ENCODE assay signal across 18 cellular contexts in the genomic region with DNA sequence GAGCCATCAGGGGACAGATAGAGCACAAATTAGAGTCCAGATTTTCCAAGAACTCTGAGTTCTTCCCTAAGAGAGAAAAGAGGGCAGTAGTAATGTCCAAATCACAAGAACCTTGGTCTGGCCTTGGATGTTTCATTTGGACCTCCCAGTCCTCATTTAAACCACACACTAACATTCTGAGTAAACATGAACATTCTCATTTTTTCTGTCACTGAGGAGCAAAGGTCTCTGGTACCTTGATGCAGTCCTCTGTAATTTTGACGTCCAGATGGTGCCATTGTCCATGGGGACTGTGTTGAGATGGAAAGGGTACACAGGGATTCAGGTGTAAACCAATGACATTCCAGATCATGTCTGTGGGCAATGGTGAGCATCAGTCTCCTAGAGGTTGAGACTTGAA.
DNase-seq lines count a peak whose midpoint lies in the region; ATAC-seq, FAIRE-seq and TF ChIP-seq lines count a peak whose summit lies in the region.
"Had no signal": no experiment of that assay in that cellular context is flagged by ENCODE, and none has a peak within 500 bp of the region (broad histone marks: within the 10 kb centered on the region; RNA-seq: fewer than 3 reads in every experiment).

No MANE protein-coding gene starts in this region.

- DNase-seq in HepG2 (ENCODE audit: low spot score) (peak; percentile 32), right lobe of liver (no peak), hepatocyte (ENCODE audit: low spot score) (no peak), gastrocnemius medialis (no peak), ascending aorta (ENCODE audit: low spot score in 2 of 2) (no peak)
- DNase-seq in activated CD4-positive, CD25-positive, alpha-beta regulatory T cell treated with anti-CD3 and anti-CD28 coated beads, Interleukin-2, amount 50 U/mL, for 72 hours: no peak
- DNase-seq in stimulated activated CD4-positive, alpha-beta T cell treated with anti-CD3 and anti-CD28 coated beads, Interleukin-4, amount 100 ng/mL, for 4 hours: no peak
- DNase-seq: Calu3; CD8-positive, alpha-beta T cell; NCI-H1417; NCI-H187 treated with DMSO at 0.1 percent for 48 hours; NCI-H226; NCI-H524 had no signal

- H2AFZ ChIP-seq in HepG2 (ENCODE audit: low read length): no peak overlapping the region
- no peak overlapping the region for H2AFZ ChIP-seq in hepatocyte

- H3K4me3 ChIP-seq in HepG2 (replicated peaks in 1 of 3; ENCODE audit: insufficient read depth in 1 of 3, low read depth in 2 of 3, low read length in 3 of 3) (no peak overlapping the region), right lobe of liver (no peak overlapping the region), hepatocyte (no peak overlapping the region), gastrocnemius medialis (no peak overlapping the region), ascending aorta (no peak overlapping the region)
- H3K4me3 ChIP-seq: BLaER1 treated with 17β-estradiol and CSF1 and Interleukin-3, amounts not matched to agents 10 nM and 100 nM; SJCRH30 had no signal

- in situ Hi-C loops in HepG2 (cut with HindIII; ENCODE audit: extremely low pct_ligation_motif_present, low pct_unique_long_range_greater_than_20kb): loop anchor here (10.0 kb wide), 2 partner anchors 284 to 674 kb away; no protein-coding TSS in a partner anchor
- in situ Hi-C loops in gastrocnemius medialis (cut with MboI; ENCODE audit: low sequenced_read_pairs in 4 of 4): loop anchor here (10.0 to 25.0 kb wide), 6 partner anchors 166 to 674 kb away; no protein-coding TSS in a partner anchor

- POLR2A ChIA-PET in HepG2 (lab: Yijun Ruan, JAX): no interaction called here

- ATAC-seq in HepG2 (peak; percentile 38; the same call in 2 of the 3 replicates), right lobe of liver (no peak), gastrocnemius medialis (peak in 1 of 2 donors; percentile 3)
- ATAC-seq: CD8-positive, alpha-beta T cell had no signal

- CTCF ChIA-PET in HepG2 (lab: Yijun Ruan, JAX; ENCODE audit: low intra/inter-chr PET ratio, low total read pairs): no interaction called here

- TF ChIP-seq POLR2A in HepG2 (IDR thresholded peaks at IDR 0.05; ENCODE audit: insufficient read depth in 1 of 2, low read depth in 2 of 2, low read length in 2 of 2) (no peak), right lobe of liver (IDR thresholded peaks at IDR 0.05) (no peak), gastrocnemius medialis (IDR thresholded peaks at IDR 0.05) (no peak)

- H3K9me2 ChIP-seq in hepatocyte (replicated peaks; ENCODE audit: insufficient read depth): no peaks in the 10 kb centered on the region

- H3K27me3 ChIP-seq in HepG2 (ENCODE audit: control insufficient read depth in 1 of 2, insufficient read depth in 2 of 2, low read length in 2 of 2): no peaks in the 10 kb centered on the region; a peak in 1 of 5 replicates
- H3K27me3 ChIP-seq in right lobe of liver: no peaks in the 10 kb centered on the region
- no peaks in the 10 kb centered on the region for H3K27me3 ChIP-seq in hepatocyte
- H3K27me3 ChIP-seq in gastrocnemius medialis: no peaks in the 10 kb centered on the region
- no peaks in the 10 kb centered on the region for H3K27me3 ChIP-seq in ascending aorta
- H3K27me3 ChIP-seq: BLaER1 treated with 17β-estradiol and CSF1 and Interleukin-3, amounts not matched to agents 10 nM and 100 nM; SJCRH30 had no signal

- no peaks in the 10 kb centered on the region; the same call in 1 of the 2 replicates for H3K9me3 ChIP-seq in HepG2 (ENCODE audit: low read length)
- H3K9me3 ChIP-seq in right lobe of liver: no peaks in the 10 kb centered on the region
- no peaks in the 10 kb centered on the region for H3K9me3 ChIP-seq in hepatocyte (ENCODE audit: low read depth)
- no peaks in the 10 kb centered on the region for H3K9me3 ChIP-seq in gastrocnemius medialis
- H3K9me3 ChIP-seq in ascending aorta: no peaks in the 10 kb centered on the region
- H3K9me3 ChIP-seq: BLaER1 treated with 17β-estradiol and CSF1 and Interleukin-3, amounts not matched to agents 10 nM and 100 nM; SJCRH30 had no signal

- H3K4me2 ChIP-seq in HepG2 (ENCODE audit: low read depth, low read length) (no peak overlapping the region), hepatocyte (no peak overlapping the region)
- H3K4me2 ChIP-seq: BLaER1 treated with 17β-estradiol and CSF1 and Interleukin-3, amounts not matched to agents 10 nM and 100 nM; KMS-11 had no signal

- peak; percentile 28 for FAIRE-seq in HepG2 (lab: Jason Lieb, UNC)
- FAIRE-seq: GM12891, H1 had no signal

- 0% methylated on average over 1 of the region's 1 CpG for whole genome bisulfite sequencing in HepG2 (ENCODE audit: low lambda C conversion rate)
- WGBS in right lobe of liver (ENCODE audit: insufficient coverage, low coverage, low lambda C conversion rate, missing lambda C conversion rate): 38% methylated on average over 1 of the region's 1 CpG
- 61% methylated on average over 1 of the region's 1 CpG for WGBS in hepatocyte (ENCODE audit: low lambda C conversion rate, missing lambda C conversion rate)

- intact Hi-C loops in HepG2 (cut with micrococcal nuclease; ENCODE audit: unreplicated experiment) (loop anchor here (5.0 to 10.0 kb wide), 3 partner anchors 166 to 674 kb away; no protein-coding TSS in a partner anchor), right lobe of liver (cut with DNase I) (no loop called here), gastrocnemius medialis (cut with DNase I; ENCODE audit: low total_unique reads) (loop anchor here (5.0 kb wide), 2 partner anchors 169 to 281 kb away; no protein-coding TSS in a partner anchor), ascending aorta (cut with DNase I) (loop anchor here (5.0 to 10.0 kb wide), 6 partner anchors 126 to 674 kb away; no protein-coding TSS in a partner anchor)

- BruUV-seq in HepG2 (replicated peaks; lab: Mats Ljungman, UMichigan): no TSS peak

- no peak for TF ChIP-seq EP300 in HepG2 (IDR thresholded peaks at IDR 0.05; ENCODE audit: low read depth in 2 of 2, low read length in 2 of 2)
- TF ChIP-seq EP300 in HepG2 (CRISPR knock-in tag; IDR thresholded peaks at IDR 0.05; ENCODE audit: borderline replicate concordance): no peak

- no peaks in the 10 kb centered on the region for H3K36me3 ChIP-seq in HepG2 (replicated peaks in 1 of 2; ENCODE audit: control insufficient read depth in 1 of 2, insufficient read depth in 2 of 2, low read length in 2 of 2)
- no peaks in the 10 kb centered on the region for H3K36me3 ChIP-seq in right lobe of liver
- no peaks in the 10 kb centered on the region for H3K36me3 ChIP-seq in hepatocyte (replicated peaks; ENCODE audit: insufficient read depth, low read depth)
- H3K36me3 ChIP-seq in gastrocnemius medialis: no peaks in the 10 kb centered on the region
- H3K36me3 ChIP-seq in ascending aorta: no peaks in the 10 kb centered on the region
- H3K36me3 ChIP-seq: BLaER1 treated with 17β-estradiol and CSF1 and Interleukin-3, amounts not matched to agents 10 nM and 100 nM; SJCRH30 had no signal

- TF ChIP-seq RAD21 in HepG2 (CRISPR knock-in tag; IDR thresholded peaks at IDR 0.05): no peak

- no peak overlapping the region for H3K27ac ChIP-seq in HepG2 (ENCODE audit: extremely low read length, insufficient read depth, low read length)
- H3K27ac ChIP-seq in right lobe of liver: no peak overlapping the region
- H3K27ac ChIP-seq in hepatocyte: peak overlapping the region; percentile 75
- H3K27ac ChIP-seq in gastrocnemius medialis: peak overlapping the region in 3 of 4 donors; percentile 1 to 42 (median 23)
- no peak overlapping the region for H3K27ac ChIP-seq in ascending aorta
- H3K27ac ChIP-seq: BLaER1 treated with 17β-estradiol and CSF1 and Interleukin-3, amounts not matched to agents 10 nM and 100 nM; KMS-11 had no signal

- H3K9ac ChIP-seq in HepG2 (ENCODE audit: insufficient read depth, low read depth, low read length): no peak overlapping the region
- H3K9ac ChIP-seq: BLaER1 treated with 17β-estradiol and CSF1 and Interleukin-3, amounts not matched to agents 10 nM and 100 nM; KMS-11 had no signal

- TF ChIP-seq CTCF in HepG2 (CRISPR knock-in tag; IDR thresholded peaks at IDR 0.05): peak; percentile 20; the same call in 1 of the 2 replicates
- TF ChIP-seq CTCF in right lobe of liver (IDR thresholded peaks at IDR 0.05): no peak
- TF ChIP-seq CTCF in hepatocyte (IDR thresholded peaks at IDR 0.05; ENCODE audit: poor library complexity): no peak
- no peak for TF ChIP-seq CTCF in gastrocnemius medialis (IDR thresholded peaks at IDR 0.05 in 4 of 5, conservative IDR thresholded peaks at IDR 0.05 in 1 of 5)
- no peak for TF ChIP-seq CTCF in ascending aorta (IDR thresholded peaks at IDR 0.05)

- H4K20me1 ChIP-seq in HepG2 (ENCODE audit: insufficient read depth, low read length): no peaks in the 10 kb centered on the region
- no peaks in the 10 kb centered on the region for H4K20me1 ChIP-seq in hepatocyte (ENCODE audit: insufficient read depth, poor library complexity, severe bottlenecking)
- H4K20me1 ChIP-seq: BLaER1 treated with 17β-estradiol and CSF1 and Interleukin-3, amounts not matched to agents 10 nM and 100 nM had no signal

- H3K4me1 ChIP-seq in HepG2 (ENCODE audit: insufficient read depth, low read length) (peaks cover 44% of the 10 kb centered on the region), right lobe of liver (no peaks in the 10 kb centered on the region), hepatocyte (ENCODE audit: insufficient read depth) (peaks cover 4% of the 10 kb centered on the region), gastrocnemius medialis (peaks cover 0 to 18% of the 10 kb centered on the region in 2 donors), ascending aorta (peaks cover 0 to 2% of the 10 kb centered on the region in 2 donors)

- H3K79me2 ChIP-seq in HepG2 (ENCODE audit: insufficient read depth, low read length) (peaks cover 8% of the 10 kb centered on the region), hepatocyte (no peaks in the 10 kb centered on the region)

TF ChIP-seq in HepG2, 621 proteins besides CTCF, POLR2A, EP300 and RAD21 (continues in another document):
- TF ChIP-seq ZMYM4 (CRISPR knock-in tag; IDR thresholded peaks at IDR 0.05): peak; percentile 55
- peak; percentile 28; the same call in 1 of the 2 replicates for TF ChIP-seq STAG1 (CRISPR knock-in tag; IDR thresholded peaks at IDR 0.05)
- TF ChIP-seq ATRX (CRISPR knock-in tag; IDR thresholded peaks at IDR 0.05; ENCODE audit: borderline replicate concordance): no peak
- no peak for TF ChIP-seq ZSCAN31 (CRISPR knock-in tag; IDR thresholded peaks at IDR 0.05; ENCODE audit: low read depth)
- no peak for TF ChIP-seq FOXA1 (IDR thresholded peaks at IDR 0.05)
- TF ChIP-seq FOXA1 (CRISPR knock-in tag; IDR thresholded peaks at IDR 0.05): peak; percentile 62
- TF ChIP-seq POGZ (CRISPR knock-in tag; IDR thresholded peaks at IDR 0.05): peak; percentile 50; the same call in 1 of the 2 replicates
- no peak for TF ChIP-seq TAF15 (IDR thresholded peaks at IDR 0.05; ENCODE audit: low read depth, low read length, poor library complexity, severe bottlenecking)
- TF ChIP-seq SUZ12 (IDR thresholded peaks at IDR 0.05; ENCODE audit: low read depth, low read length): no peak
- TF ChIP-seq HNF4A (CRISPR knock-in tag; IDR thresholded peaks at IDR 0.05): peak; percentile 81
- TF ChIP-seq HNF4G (IDR thresholded peaks at IDR 0.05; ENCODE audit: borderline replicate concordance, low read depth, low read length): peak; percentile 68; the same call in 1 of the 2 replicates
- TF ChIP-seq HNF4G (CRISPR knock-in tag; IDR thresholded peaks at IDR 0.05; ENCODE audit: borderline replicate concordance, low read depth): no peak

Comparison
In these comparisons a context has a peak if more than half of its experiments do, and no peak if none do; other contexts are left out.
1. intact Hi-C loops: an anchor here in HepG2 (5.0 to 10.0 kb wide), gastrocnemius medialis (5.0 kb wide) and ascending aorta (5.0 to 10.0 kb wide); none called in right lobe of liver.
2. H3K27ac ChIP-seq: peak in hepatocyte (single experiment) and gastrocnemius medialis (3 of 4); none in HepG2 (single experiment), right lobe of liver (0 of 3) and ascending aorta (0 of 2).